ENCODE assay signal across 16 cellular contexts in the genomic region with DNA sequence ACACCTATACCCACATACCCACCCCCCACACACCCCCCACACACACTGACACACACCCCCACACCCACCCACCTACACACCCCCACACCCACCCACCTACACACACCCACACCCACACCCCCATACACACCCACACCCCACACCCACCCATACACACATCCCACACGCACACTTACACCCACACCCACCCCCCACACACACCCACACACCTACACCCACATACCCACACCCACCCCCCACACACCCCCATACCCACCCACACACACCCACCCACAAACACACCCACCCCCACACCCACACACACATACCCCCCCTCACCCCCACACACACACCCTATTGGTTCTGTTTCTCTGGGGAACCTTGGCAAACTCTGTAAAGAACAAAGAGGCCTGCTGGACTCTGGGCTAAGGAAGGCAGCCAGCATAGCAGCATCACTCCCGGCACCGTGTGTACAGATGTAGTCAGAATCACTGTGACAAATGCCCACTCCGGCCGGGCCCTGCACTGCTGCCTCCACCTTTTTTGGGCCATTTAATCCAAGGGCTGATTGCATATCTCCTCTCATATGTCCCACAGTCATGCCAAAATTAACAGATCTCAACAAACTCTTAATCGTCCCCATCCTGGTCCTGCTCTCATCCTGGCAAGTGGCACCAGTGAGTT. TPM values are rescaled to one million over a fixed set of nuclear protein-coding genes. Genes with fewer than 3 reads are reported as not detected.
DNase-seq lines count a peak whose midpoint lies in the region; TF ChIP-seq lines count a peak whose summit lies in the region.
"Had no signal": no experiment of that assay in that cellular context is flagged by ENCODE, and none has a peak within 500 bp of the region (broad histone marks: within the 10 kb centered on the region; RNA-seq: fewer than 3 reads in every experiment).

No MANE protein-coding gene starts in this region.

- peaks cover 12% of the 10 kb centered on the region for H3K27me3 Mint-ChIP-seq in activated T-cell treated with anti-CD3 and anti-CD28 coated beads, Interleukin-2, amount 50 U/mL, for 24 hours
- H3K27me3 Mint-ChIP-seq in activated T-helper 1 cell treated with anti-CD3 and anti-CD28 coated beads, Interleukin-12 subunit alpha, Interleukin-12 subunit beta, Interleukin-2, Interleukin-4 antibody, amounts not matched to agents 30 ng/mL and 10 ng/mL and 1 ng/mL, durations not matched to agents 14 hours and 24 hours and 36 hours (ENCODE audit: insufficient read depth): peaks cover 1% of the 10 kb centered on the region

- H3K9me3 Mint-ChIP-seq in activated T-cell treated with anti-CD3 and anti-CD28 coated beads, Interleukin-2, amount 50 U/mL, for 24 hours: no peaks in the 10 kb centered on the region
- no peaks in the 10 kb centered on the region for H3K9me3 Mint-ChIP-seq in activated T-helper 1 cell treated with anti-CD3 and anti-CD28 coated beads, Interleukin-12 subunit alpha, Interleukin-12 subunit beta, Interleukin-2, Interleukin-4 antibody, amounts not matched to agents 30 ng/mL and 10 ng/mL and 1 ng/mL, durations not matched to agents 14 hours and 24 hours and 36 hours
- H3K9me3 Mint-ChIP-seq: CD4-positive, CD25-positive, alpha-beta regulatory T cell had no signal

- DNase-seq in activated T-cell treated with anti-CD3 and anti-CD28 coated beads, Interleukin-2, amount 50 U/mL, for 24 hours: no peak
- no peak for DNase-seq in activated T-cell treated with anti-CD3 and anti-CD28 coated beads, Interleukin-2, amount 50 U/mL, for 1 hour
- no peak for DNase-seq in activated T-helper 1 cell treated with anti-CD3 and anti-CD28 coated beads, Interleukin-12 subunit alpha, Interleukin-12 subunit beta, Interleukin-2, Interleukin-4 antibody, amounts not matched to agents 30 ng/mL and 10 ng/mL and 1 ng/mL, durations not matched to agents 14 hours and 24 hours and 36 hours (ENCODE audit: low spot score)
- DNase-seq in left ventricle myocardium inferior (no peak), smooth muscle cell (lab: John Stamatoyannopoulos, UW; ENCODE audit: unreplicated experiment) (no peak), NCI-H2107 treated with DMSO at 0.1 percent for 48 hours (lab: John Stamatoyannopoulos, UW; ENCODE audit: unreplicated experiment) (no peak), LoVo (ENCODE audit: low spot score) (no peak), Kasumi-1 (lab: John Stamatoyannopoulos, UW) (no peak)
- DNase-seq: CD4-positive, CD25-positive, alpha-beta regulatory T cell; DMS 273 treated with DMSO at 0.1 percent for 48 hours; GDM1; MM.1S; NCI-H1930; NCI-H446; NK-92 treated with Interleukin-12 subunit alpha and Interleukin-12 subunit beta, amount 100 ng/mL, for 24 hours had no signal

- H3K36me3 ChIP-seq in left ventricle myocardium inferior: no peaks in the 10 kb centered on the region
- H3K36me3 ChIP-seq in smooth muscle cell (ENCODE audit: low read depth): no peaks in the 10 kb centered on the region
- H3K36me3 ChIP-seq: thoracic aorta had no signal

- H3K79me2 ChIP-seq in smooth muscle cell (ENCODE audit: low read depth): no peaks in the 10 kb centered on the region

- H3K4me1 Mint-ChIP-seq in activated T-cell treated with anti-CD3 and anti-CD28 coated beads, Interleukin-2, amount 50 U/mL, for 24 hours (ENCODE audit: low read depth): no peaks in the 10 kb centered on the region
- H3K4me1 Mint-ChIP-seq in activated T-helper 1 cell treated with anti-CD3 and anti-CD28 coated beads, Interleukin-12 subunit alpha, Interleukin-12 subunit beta, Interleukin-2, Interleukin-4 antibody, amounts not matched to agents 30 ng/mL and 10 ng/mL and 1 ng/mL, durations not matched to agents 14 hours and 24 hours and 36 hours (ENCODE audit: low read depth): no peaks in the 10 kb centered on the region
- H3K4me1 Mint-ChIP-seq: CD4-positive, CD25-positive, alpha-beta regulatory T cell had no signal

- H3K27ac Mint-ChIP-seq in activated T-cell treated with anti-CD3 and anti-CD28 coated beads, Interleukin-2, amount 50 U/mL, for 24 hours: peak overlapping the region; percentile 81
- peak overlapping the region; percentile 73 for H3K27ac Mint-ChIP-seq in activated T-helper 1 cell treated with anti-CD3 and anti-CD28 coated beads, Interleukin-12 subunit alpha, Interleukin-12 subunit beta, Interleukin-2, Interleukin-4 antibody, amounts not matched to agents 30 ng/mL and 10 ng/mL and 1 ng/mL, durations not matched to agents 14 hours and 24 hours and 36 hours

- H4K20me1 ChIP-seq in smooth muscle cell (ENCODE audit: low read depth): no peaks in the 10 kb centered on the region

- TF ChIP-seq CTCF in left ventricle myocardium inferior (IDR thresholded peaks at IDR 0.05; ENCODE audit: borderline replicate concordance) (no peak), smooth muscle cell (IDR thresholded peaks at IDR 0.05; ENCODE audit: borderline replicate concordance, insufficient read depth, poor library complexity, severe bottlenecking) (no peak)

- H3K9me3 ChIP-seq in left ventricle myocardium inferior (replicated peaks) (no peaks in the 10 kb centered on the region), smooth muscle cell (replicated peaks; ENCODE audit: low read depth) (no peaks in the 10 kb centered on the region)
- H3K9me3 ChIP-seq: thoracic aorta had no signal

- H3K4me2 ChIP-seq in smooth muscle cell: no peak overlapping the region

- H3K4me3 ChIP-seq in left ventricle myocardium inferior (no peak overlapping the region), smooth muscle cell (no peak overlapping the region)
- H3K4me3 ChIP-seq: thoracic aorta had no signal

- peak overlapping the region; percentile 64 for H3K27ac ChIP-seq in left ventricle myocardium inferior (replicated peaks)
- H3K27ac ChIP-seq in smooth muscle cell (ENCODE audit: low read depth): peak overlapping the region; percentile 52
- H3K27ac ChIP-seq: thoracic aorta had no signal

- H3K4me3 Mint-ChIP-seq in activated T-cell treated with anti-CD3 and anti-CD28 coated beads, Interleukin-2, amount 50 U/mL, for 24 hours: no peak overlapping the region
- H3K4me3 Mint-ChIP-seq in activated T-helper 1 cell treated with anti-CD3 and anti-CD28 coated beads, Interleukin-12 subunit alpha, Interleukin-12 subunit beta, Interleukin-2, Interleukin-4 antibody, amounts not matched to agents 30 ng/mL and 10 ng/mL and 1 ng/mL, durations not matched to agents 14 hours and 24 hours and 36 hours: no peak overlapping the region
- H3K4me3 Mint-ChIP-seq: CD4-positive, CD25-positive, alpha-beta regulatory T cell had no signal

- no peak overlapping the region for H2AFZ ChIP-seq in smooth muscle cell (ENCODE audit: low read depth)

- 93% methylated on average over 5 of the region's 6 CpGs for WGBS in smooth muscle cell (ENCODE audit: low lambda C conversion rate)

- H3K9ac ChIP-seq in smooth muscle cell (ENCODE audit: low read depth): no peak overlapping the region

- no peaks in the 10 kb centered on the region for H3K36me3 Mint-ChIP-seq in activated T-cell treated with anti-CD3 and anti-CD28 coated beads, Interleukin-2, amount 50 U/mL, for 24 hours (ENCODE audit: low read depth)
- peaks cover 3% of the 10 kb centered on the region for H3K36me3 Mint-ChIP-seq in activated T-helper 1 cell treated with anti-CD3 and anti-CD28 coated beads, Interleukin-12 subunit alpha, Interleukin-12 subunit beta, Interleukin-2, Interleukin-4 antibody, amounts not matched to agents 30 ng/mL and 10 ng/mL and 1 ng/mL, durations not matched to agents 14 hours and 24 hours and 36 hours (ENCODE audit: low read depth)
- H3K36me3 Mint-ChIP-seq: CD4-positive, CD25-positive, alpha-beta regulatory T cell had no signal

- H3K4me1 ChIP-seq in left ventricle myocardium inferior (peaks cover 49% of the 10 kb centered on the region), smooth muscle cell (ENCODE audit: low read depth) (peaks cover 4% of the 10 kb centered on the region)

- H3K27me3 ChIP-seq in left ventricle myocardium inferior (ENCODE audit: low read depth) (peaks cover 6% of the 10 kb centered on the region), smooth muscle cell (ENCODE audit: low read depth) (no peaks in the 10 kb centered on the region)

- intact Hi-C loops in activated T-helper 1 cell treated with anti-CD3 and anti-CD28 coated beads, Interleukin-12 subunit alpha, Interleukin-12 subunit beta, Interleukin-2, Interleukin-4 antibody, amounts not matched to agents 30 ng/mL and 10 ng/mL and 1 ng/mL, durations not matched to agents 14 hours and 24 hours and 36 hours (cut with micrococcal nuclease): no loop called here
- intact Hi-C loops in left ventricle myocardium inferior (cut with micrococcal nuclease): no loop called here

- no peaks in the 10 kb centered on the region for H3F3A ChIP-seq in smooth muscle cell (ENCODE audit: low read depth)

RNA-seq across cellular contexts. Expression of a gene that starts 42.3 kb away (rescaled TPM):
- not detected in 2 replicates for total RNA-seq in activated T-helper 1 cell treated with anti-CD3 and anti-CD28 coated beads, Interleukin-12 subunit alpha, Interleukin-12 subunit beta, Interleukin-2, Interleukin-4 antibody, amounts not matched to agents 30 ng/mL and 10 ng/mL and 1 ng/mL, durations not matched to agents 14 hours and 24 hours and 36 hours
- total RNA-seq in left ventricle myocardium inferior: 27.4 TPM
- total RNA-seq in smooth muscle cell: 5.3 and 8.1 TPM in 2 replicates
- polyA plus RNA-seq in smooth muscle cell: 24.0 and 27.4 TPM in 2 replicates
- total RNA-seq: CD4-positive, CD25-positive, alpha-beta regulatory T cell had no signal
- polyA plus RNA-seq: CD4-positive, CD25-positive, alpha-beta regulatory T cell had no signal
